ENCODE assay signal across 18 cellular contexts in genomic region chr6:71707059-71707458, GRCh38.
A peak's percentile ranks its signal among the peaks of the same experiment; 100 is the strongest.
DNase-seq lines count a peak whose midpoint lies in the region; ATAC-seq and TF ChIP-seq lines count a peak whose summit lies in the region.
"Had no signal": no experiment of that assay in that cellular context is flagged by ENCODE, and none has a peak within 500 bp of the region (broad histone marks: within the 10 kb centered on the region; RNA-seq: fewer than 3 reads in every experiment).

No MANE protein-coding gene starts in this region.

- no peak overlapping the region for H2AK5ac ChIP-seq in mesendoderm (ENCODE audit: low read length)

- no peak overlapping the region for H4K8ac ChIP-seq in mesendoderm (ENCODE audit: low read depth, low read length)

- H3K4me2 ChIP-seq in OCI-LY7 (ENCODE audit: low read length) (no peak overlapping the region), mesendoderm (ENCODE audit: low read length) (no peak overlapping the region)
- H3K4me2 ChIP-seq: KMS-11 had no signal

- CTCF ChIA-PET in OCI-LY7 (lab: Charles Lee; ENCODE audit: unreplicated experiment) = no interaction called here
- CTCF ChIA-PET in CD8-positive, alpha-beta T cell (lab: Charles Lee) = no interaction called here

- WGBS in mesendoderm (ENCODE audit: extremely low coverage, insufficient coverage, low lambda C conversion rate) = no CpG with 5 or more reads among the region's 3 CpGs

- no peak overlapping the region for H3K4me3 Mint-ChIP-seq in CD8-positive, alpha-beta T cell
- H3K4me3 Mint-ChIP-seq: CD4-positive, alpha-beta memory T cell; H9 had no signal

- H2BK15ac ChIP-seq in mesendoderm (replicated peaks; ENCODE audit: low read depth) = no peak overlapping the region

- no peaks in the 10 kb centered on the region for H4K20me1 ChIP-seq in OCI-LY7 (ENCODE audit: insufficient read depth, low read length)

- no peak overlapping the region for H3K4ac ChIP-seq in mesendoderm (ENCODE audit: low read depth, low read length)

- BruUV-seq in OCI-LY7 (replicated peaks; lab: Mats Ljungman, UMichigan) = no TSS peak

- H3K27ac Mint-ChIP-seq in CD8-positive, alpha-beta T cell = no peak overlapping the region
- H3K27ac Mint-ChIP-seq: CD4-positive, alpha-beta memory T cell had no signal

- no peak overlapping the region for H3K18ac ChIP-seq in mesendoderm (ENCODE audit: low read length)

- DNase-seq in OCI-LY7 (ENCODE audit: low spot score) (no peak), mesendoderm (peak; percentile 6), islet precursor cell (no peak), MV-4-11 (lab: John Stamatoyannopoulos, UW) (no peak)
- no peak for DNase-seq in CD8-positive, alpha-beta T cell
- DNase-seq: BE2C; CD4-positive, alpha-beta memory T cell; COR-L47; DMS153; DND-41; GDM1; H9 had no signal

- H3K4me1 Mint-ChIP-seq in CD8-positive, alpha-beta T cell (ENCODE audit: low read depth) = no peaks in the 10 kb centered on the region
- H3K4me1 Mint-ChIP-seq: CD4-positive, alpha-beta memory T cell had no signal

- intact Hi-C loops in OCI-LY7 (cut with micrococcal nuclease; ENCODE audit: unreplicated experiment) = no loop called here
- intact Hi-C loops in CD8-positive, alpha-beta T cell (cut with DNase I, micrococcal nuclease) = no loop called here

- no peaks in the 10 kb centered on the region for H3K27me3 ChIP-seq in mesendoderm (ENCODE audit: insufficient read depth, low read length, poor library complexity)
- no peaks in the 10 kb centered on the region for H3K27me3 ChIP-seq in CD8-positive, alpha-beta T cell (ENCODE audit: insufficient read depth, low read length)
- H3K27me3 ChIP-seq: BE2C had no signal

- POLR2A ChIA-PET in OCI-LY7 (lab: Charles Lee) = no interaction called here
- POLR2A ChIA-PET in CD8-positive, alpha-beta T cell (lab: Charles Lee) = no interaction called here

- TF ChIP-seq CTCF in OCI-LY7 (conservative IDR thresholded peaks at IDR 0.05; ENCODE audit: low read length) = no peak
- no peak for TF ChIP-seq CTCF in CD8-positive, alpha-beta T cell (IDR thresholded peaks at IDR 0.05)

- ATAC-seq in GM18867 (IDR thresholded peaks at IDR 0.05; ENCODE audit: unreplicated experiment) (peak; percentile 13), GM21390 (IDR thresholded peaks at IDR 0.05; ENCODE audit: unreplicated experiment) (peak; percentile 15), HG03378 (IDR thresholded peaks at IDR 0.05; ENCODE audit: unreplicated experiment) (no peak)
- no peak for ATAC-seq in CD8-positive, alpha-beta T cell
- ATAC-seq: HepG2 had no signal

- H3K79me2 ChIP-seq in OCI-LY7 (ENCODE audit: insufficient read depth, low read depth, low read length) (no peaks in the 10 kb centered on the region), mesendoderm (ENCODE audit: control insufficient read depth, insufficient read depth, low read length) (no peaks in the 10 kb centered on the region)

- no peak overlapping the region for H3K9ac ChIP-seq in mesendoderm (ENCODE audit: low read length)
- H3K9ac ChIP-seq: KMS-11 had no signal

- H3K4me1 ChIP-seq in OCI-LY7 (ENCODE audit: insufficient read depth, low read length, poor library complexity, severe bottlenecking) (no peaks in the 10 kb centered on the region), mesendoderm (ENCODE audit: control insufficient read depth, low read depth, low read length) (no peaks in the 10 kb centered on the region)
- no peaks in the 10 kb centered on the region for H3K4me1 ChIP-seq in CD8-positive, alpha-beta T cell (ENCODE audit: insufficient read depth, low read length)
- H3K4me1 ChIP-seq: BE2C had no signal

- no peaks in the 10 kb centered on the region for H3K79me1 ChIP-seq in mesendoderm (ENCODE audit: low read length)

- H3K9me3 Mint-ChIP-seq in CD8-positive, alpha-beta T cell = peaks cover 2% of the 10 kb centered on the region
- H3K9me3 Mint-ChIP-seq: H9 had no signal

- H2BK5ac ChIP-seq in mesendoderm (ENCODE audit: low read length) = no peak overlapping the region

- H2BK120ac ChIP-seq in mesendoderm (ENCODE audit: low read depth, low read length) = no peak overlapping the region

- H3K36me3 ChIP-seq in OCI-LY7 (ENCODE audit: insufficient read depth, low read length) = no peaks in the 10 kb centered on the region
- H3K36me3 ChIP-seq in mesendoderm (ENCODE audit: control insufficient read depth, insufficient read depth, low read length) = no peaks in the 10 kb centered on the region
- H3K36me3 ChIP-seq in CD8-positive, alpha-beta T cell (ENCODE audit: insufficient read depth, low read length) = no peaks in the 10 kb centered on the region
- H3K36me3 ChIP-seq: BE2C had no signal

- H3K4me3 ChIP-seq in OCI-LY7 (ENCODE audit: low read depth, low read length, poor library complexity, severe bottlenecking) (no peak overlapping the region), mesendoderm (ENCODE audit: low read length) (no peak overlapping the region)
- H3K4me3 ChIP-seq in CD8-positive, alpha-beta T cell (ENCODE audit: low read depth, low read length) = no peak overlapping the region

- no peaks in the 10 kb centered on the region for H3K9me2 ChIP-seq in OCI-LY7 (ENCODE audit: insufficient read depth, low read length)

- H3K27ac ChIP-seq in OCI-LY7 (ENCODE audit: low read depth, low read length, poor library complexity, severe bottlenecking) (no peak overlapping the region), mesendoderm (ENCODE audit: low read depth, low read length) (no peak overlapping the region)
- no peak overlapping the region for H3K27ac ChIP-seq in CD8-positive, alpha-beta T cell (ENCODE audit: low read depth, low read length)
- H3K27ac ChIP-seq: C4-2B, KMS-11 had no signal

- H3K9me3 ChIP-seq in OCI-LY7 (ENCODE audit: low read length) = no peaks in the 10 kb centered on the region
- H3K9me3 ChIP-seq in CD8-positive, alpha-beta T cell (ENCODE audit: low read length) = no peaks in the 10 kb centered on the region
- H3K9me3 ChIP-seq: BE2C had no signal

- no peak overlapping the region for H4K5ac ChIP-seq in mesendoderm (ENCODE audit: low read length)

- 0 out of 2 replicates have a peak overlapping the region, but pooled peaks have one; percentile 45 for H2AFZ ChIP-seq in OCI-LY7 (ENCODE audit: low read length)

- H3K23ac ChIP-seq in mesendoderm (ENCODE audit: low read length) = no peak overlapping the region

- no peaks in the 10 kb centered on the region for H3K27me3 Mint-ChIP-seq in CD8-positive, alpha-beta T cell (ENCODE audit: low read depth)
- H3K27me3 Mint-ChIP-seq: CD4-positive, alpha-beta memory T cell had no signal

- no peaks in the 10 kb centered on the region for H3K36me3 Mint-ChIP-seq in CD8-positive, alpha-beta T cell
- H3K36me3 Mint-ChIP-seq: CD4-positive, alpha-beta memory T cell had no signal

- no peak overlapping the region for H3K56ac ChIP-seq in mesendoderm (ENCODE audit: low read length)

Comparison
In these comparisons a context has a peak if more than half of its experiments do, and no peak if none do; other contexts are left out.
1. ATAC-seq: peak in GM18867 (single experiment) and GM21390 (single experiment); none in HG03378 (single experiment) and CD8-positive, alpha-beta T cell (single experiment).